Comparison of ENCODE assay signal across 25 cellular contexts in genomic region chr16:77300232-77300631, GRCh38.
A peak's percentile ranks its signal among the peaks of the same experiment; 100 is the strongest.
DNase-seq lines count a peak whose midpoint lies in the region; ATAC-seq lines count a peak whose summit lies in the region.
"Had no signal": no experiment of that assay in that cellular context is flagged by ENCODE, and none has a peak within 500 bp of the region (broad histone marks: within the 10 kb centered on the region; RNA-seq: fewer than 3 reads in every experiment).

No MANE protein-coding gene starts in this region.

- H3K9me3 ChIP-seq in SJSA1 (replicated peaks) (no peaks in the 10 kb centered on the region), mesodermal cell (ENCODE audit: control insufficient read depth, low read length) (no peaks in the 10 kb centered on the region)

- POLR2A ChIA-PET in activated CD4-positive, alpha-beta memory T cell treated with anti-CD3 and anti-CD28 coated beads for 36 hours (lab: Charles Lee): no interaction called here

- H3K4me3 ChIP-seq in SJSA1 (no peak overlapping the region), mesodermal cell (ENCODE audit: extremely low read depth, insufficient read depth, low read length, poor library complexity, severe bottlenecking) (no peak overlapping the region)

- H3K36me3 ChIP-seq in SJSA1 (no peaks in the 10 kb centered on the region), mesodermal cell (ENCODE audit: control insufficient read depth, insufficient read depth, low read length) (no peaks in the 10 kb centered on the region)

- DNase-seq in A172 (ENCODE audit: low spot score): peak; percentile 25
- DNase-seq in EH (ENCODE audit: low read depth): peak; percentile 54
- peak in 1 of 2 experiments; percentile 22 for DNase-seq in SJSA1 (ENCODE audit: low read depth in 1 of 2, low spot score in 2 of 2)
- no peak for DNase-seq in activated CD4-positive, alpha-beta memory T cell treated with anti-CD3 and anti-CD28 coated beads for 36 hours
- no peak for DNase-seq in NCI-H146 treated with DMSO at 0.1 percent for 48 hours (lab: John Stamatoyannopoulos, UW; ENCODE audit: unreplicated experiment)
- no peak for DNase-seq in activated CD4-positive, alpha-beta T cell treated with anti-CD3 and anti-CD28 coated beads, Interleukin-2, amount 10 ng/mL, durations not matched to agents 24 days and 14 days
- DNase-seq: CD4-positive, alpha-beta T cell; DMS 273 treated with DMSO at 0.1 percent for 48 hours; DMS79; NCI-H1048; NCI-H1417; NCI-H1694 treated with DMSO at 0.1 percent for 48 hours; NCI-H2171 treated with DMSO at 0.1 percent for 48 hours; NCI-H345; NCI-H524; NCI-H774; RPMI8226; SHP77 had no signal

- peaks cover 8% of the 10 kb centered on the region for H3K27me3 Mint-ChIP-seq in activated CD4-positive, alpha-beta memory T cell treated with anti-CD3 and anti-CD28 coated beads for 36 hours
- peaks cover 3% of the 10 kb centered on the region for H3K27me3 Mint-ChIP-seq in activated CD4-positive, alpha-beta T cell treated with anti-CD3 and anti-CD28 coated beads, Interleukin-2, amount 10 ng/mL, durations not matched to agents 24 days and 14 days

- ATAC-seq in GM21515 (IDR thresholded peaks at IDR 0.05; ENCODE audit: unreplicated experiment): no peak
- ATAC-seq: HCT116 had no signal

- no peaks in the 10 kb centered on the region for H3K4me1 Mint-ChIP-seq in activated CD4-positive, alpha-beta memory T cell treated with anti-CD3 and anti-CD28 coated beads for 36 hours (ENCODE audit: low read depth)
- no peaks in the 10 kb centered on the region for H3K4me1 Mint-ChIP-seq in activated CD4-positive, alpha-beta T cell treated with anti-CD3 and anti-CD28 coated beads, Interleukin-2, amount 10 ng/mL, durations not matched to agents 24 days and 14 days

- no CpG with 5 or more reads among the region's 2 CpGs for WGBS in mesodermal cell (ENCODE audit: insufficient coverage in 2 of 2), 2 experiments

- intact Hi-C loops in activated CD4-positive, alpha-beta memory T cell treated with anti-CD3 and anti-CD28 coated beads for 36 hours (cut with micrococcal nuclease): no loop called here
- intact Hi-C loops in activated CD4-positive, alpha-beta T cell treated with anti-CD3 and anti-CD28 coated beads, Interleukin-2, amount 10 ng/mL, durations not matched to agents 24 days and 14 days (cut with micrococcal nuclease): no loop called here

- no peaks in the 10 kb centered on the region for H3K9me3 Mint-ChIP-seq in activated CD4-positive, alpha-beta memory T cell treated with anti-CD3 and anti-CD28 coated beads for 36 hours
- no peaks in the 10 kb centered on the region for H3K9me3 Mint-ChIP-seq in activated CD4-positive, alpha-beta T cell treated with anti-CD3 and anti-CD28 coated beads, Interleukin-2, amount 10 ng/mL, durations not matched to agents 24 days and 14 days
- H3K9me3 Mint-ChIP-seq: CD4-positive, alpha-beta T cell had no signal

- H3K4me3 Mint-ChIP-seq in activated CD4-positive, alpha-beta memory T cell treated with anti-CD3 and anti-CD28 coated beads for 36 hours: no peak overlapping the region
- H3K4me3 Mint-ChIP-seq in activated CD4-positive, alpha-beta T cell treated with anti-CD3 and anti-CD28 coated beads, Interleukin-2, amount 10 ng/mL, durations not matched to agents 24 days and 14 days: no peak overlapping the region
- H3K4me3 Mint-ChIP-seq: CD4-positive, alpha-beta T cell; IgD-negative memory B cell had no signal

- CTCF ChIA-PET in activated CD4-positive, alpha-beta memory T cell treated with anti-CD3 and anti-CD28 coated beads for 36 hours (lab: Charles Lee): no interaction called here

- H3K36me3 Mint-ChIP-seq in activated CD4-positive, alpha-beta memory T cell treated with anti-CD3 and anti-CD28 coated beads for 36 hours: no peaks in the 10 kb centered on the region
- no peaks in the 10 kb centered on the region for H3K36me3 Mint-ChIP-seq in activated CD4-positive, alpha-beta T cell treated with anti-CD3 and anti-CD28 coated beads, Interleukin-2, amount 10 ng/mL, durations not matched to agents 24 days and 14 days (ENCODE audit: low read depth)
- H3K36me3 Mint-ChIP-seq: IgD-negative memory B cell had no signal

- peaks cover 51% of the 10 kb centered on the region for H3K4me1 ChIP-seq in SJSA1 (replicated peaks)
- peaks cover 22% of the 10 kb centered on the region for H3K4me1 ChIP-seq in mesodermal cell (ENCODE audit: control insufficient read depth, insufficient read depth, low read length, poor library complexity, severe bottlenecking)

- H3K27ac ChIP-seq in SJSA1 (peak overlapping the region; percentile 79), mesodermal cell (ENCODE audit: low read depth, low read length, severe bottlenecking) (peak overlapping the region; percentile 3)
- H3K27ac ChIP-seq: 22Rv1, HL-60, KMS-11 had no signal

- no peaks in the 10 kb centered on the region for H3K27me3 ChIP-seq in SJSA1 (replicated peaks)

- H3K27ac Mint-ChIP-seq in activated CD4-positive, alpha-beta memory T cell treated with anti-CD3 and anti-CD28 coated beads for 36 hours: no peak overlapping the region
- no peak overlapping the region for H3K27ac Mint-ChIP-seq in activated CD4-positive, alpha-beta T cell treated with anti-CD3 and anti-CD28 coated beads, Interleukin-2, amount 10 ng/mL, durations not matched to agents 24 days and 14 days
- H3K27ac Mint-ChIP-seq: CD4-positive, alpha-beta T cell; IgD-negative memory B cell had no signal

Comparison
In these comparisons a context has a peak if more than half of its experiments do, and no peak if none do; other contexts are left out.
1. DNase-seq: peak in A172 (single experiment) and EH (single experiment); none in activated CD4-positive, alpha-beta memory T cell treated with anti-CD3 and anti-CD28 coated beads for 36 hours (single experiment), NCI-H146 treated with DMSO at 0.1 percent for 48 hours (single experiment) and activated CD4-positive, alpha-beta T cell treated with anti-CD3 and anti-CD28 coated beads, Interleukin-2, amount 10 ng/mL, durations not matched to agents 24 days and 14 days (single experiment).